ENCODE assay signal across 2 cellular contexts in the genomic region with DNA sequence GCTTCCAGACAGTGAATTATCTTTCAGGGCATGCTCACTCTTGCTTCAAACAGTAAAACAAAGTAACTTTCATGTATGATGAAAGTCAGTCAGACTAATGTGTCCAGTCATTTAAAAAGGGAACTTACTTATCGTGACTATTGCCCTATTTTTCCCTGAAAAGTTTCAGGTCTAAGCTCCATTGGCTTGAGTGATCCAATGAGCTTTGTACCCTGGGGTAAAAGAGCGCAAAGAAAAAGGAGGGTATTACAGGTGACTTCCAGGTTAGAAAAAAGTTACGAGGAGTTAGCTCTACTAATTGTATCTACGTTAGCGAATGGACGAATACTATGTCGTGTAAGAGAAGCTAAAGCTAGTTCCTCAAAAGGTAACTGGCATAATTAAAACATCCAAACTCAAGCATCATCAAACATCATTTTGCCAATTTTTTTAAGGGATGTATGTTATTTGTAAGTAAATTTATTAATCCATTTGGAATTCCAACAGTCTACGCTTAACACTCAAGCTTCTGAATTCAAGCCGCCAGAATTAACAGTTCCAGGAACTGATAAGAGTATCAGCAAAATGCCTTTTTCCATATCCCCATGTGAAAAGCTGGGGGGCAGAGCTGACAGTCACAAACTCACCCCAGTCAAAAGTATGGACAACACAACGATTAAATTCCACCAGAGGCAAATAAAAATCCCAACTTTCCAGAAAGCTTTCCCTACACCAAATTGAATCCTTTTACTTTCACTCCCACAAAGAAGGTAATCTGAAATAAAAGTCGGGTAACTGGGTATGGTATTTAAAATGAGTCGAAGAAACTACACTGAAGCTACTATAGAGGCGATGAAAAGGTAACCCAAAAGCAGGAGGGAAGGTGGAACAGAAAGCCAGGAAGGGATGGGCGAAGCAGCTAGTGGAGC.
A peak's percentile ranks its signal among the peaks of the same experiment; 100 is the strongest.
TF ChIP-seq lines count a peak whose summit lies in the region.

No MANE protein-coding gene starts in this region.

TF ChIP-seq in GM12878, 131 proteins besides CTCF, POLR2A, EP300 and RAD21 (continued from another document and continues in another):
- no peak for TF ChIP-seq ASH2L (IDR thresholded peaks at IDR 0.05; ENCODE audit: borderline replicate concordance, low read depth)
- 0 out of 2 replicates have a peak, but pooled peaks have one; percentile 16 for TF ChIP-seq NFIC (IDR thresholded peaks at IDR 0.05; ENCODE audit: low read depth, low read length)
- TF ChIP-seq RELA (IDR thresholded peaks at IDR 0.05; ENCODE audit: borderline replicate concordance, partially characterized antibody): no peak
- no peak for TF ChIP-seq SREBF1 (IDR thresholded peaks at IDR 0.05; ENCODE audit: low read length)
- no peak for TF ChIP-seq ETV6 (conservative IDR thresholded peaks at IDR 0.05 in 1 of 2, IDR thresholded peaks at IDR 0.05 in 1 of 2; ENCODE audit: borderline replicate concordance in 1 of 2, low read depth in 1 of 2)
- TF ChIP-seq, protein P1, sequence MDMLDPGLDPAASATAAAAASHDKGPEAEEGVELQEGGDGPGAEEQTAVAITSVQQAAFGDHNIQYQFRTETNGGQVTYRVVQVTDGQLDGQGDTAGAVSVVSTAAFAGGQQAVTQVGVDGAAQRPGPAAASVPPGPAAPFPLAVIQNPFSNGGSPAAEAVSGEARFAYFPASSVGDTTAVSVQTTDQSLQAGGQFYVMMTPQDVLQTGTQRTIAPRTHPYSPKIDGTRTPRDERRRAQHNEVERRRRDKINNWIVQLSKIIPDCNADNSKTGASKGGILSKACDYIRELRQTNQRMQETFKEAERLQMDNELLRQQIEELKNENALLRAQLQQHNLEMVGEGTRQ (IDR thresholded peaks at IDR 0.05; ENCODE audit: borderline replicate concordance, low read depth, low read length): no peak
- TF ChIP-seq USF1 (IDR thresholded peaks at IDR 0.05; ENCODE audit: borderline replicate concordance, extremely low read length, insufficient read depth, low read depth, low read length): no peak
- no peak for TF ChIP-seq CHD1 (IDR thresholded peaks at IDR 0.05; ENCODE audit: low read depth, low read length)
- TF ChIP-seq RUNX3 (IDR thresholded peaks at IDR 0.05; ENCODE audit: low read length): no peak
- TF ChIP-seq ZSCAN29 (IDR thresholded peaks at IDR 0.05): no peak
- TF ChIP-seq STAT1 (conservative IDR thresholded peaks at IDR 0.05): no peak
- TF ChIP-seq, protein P2, sequence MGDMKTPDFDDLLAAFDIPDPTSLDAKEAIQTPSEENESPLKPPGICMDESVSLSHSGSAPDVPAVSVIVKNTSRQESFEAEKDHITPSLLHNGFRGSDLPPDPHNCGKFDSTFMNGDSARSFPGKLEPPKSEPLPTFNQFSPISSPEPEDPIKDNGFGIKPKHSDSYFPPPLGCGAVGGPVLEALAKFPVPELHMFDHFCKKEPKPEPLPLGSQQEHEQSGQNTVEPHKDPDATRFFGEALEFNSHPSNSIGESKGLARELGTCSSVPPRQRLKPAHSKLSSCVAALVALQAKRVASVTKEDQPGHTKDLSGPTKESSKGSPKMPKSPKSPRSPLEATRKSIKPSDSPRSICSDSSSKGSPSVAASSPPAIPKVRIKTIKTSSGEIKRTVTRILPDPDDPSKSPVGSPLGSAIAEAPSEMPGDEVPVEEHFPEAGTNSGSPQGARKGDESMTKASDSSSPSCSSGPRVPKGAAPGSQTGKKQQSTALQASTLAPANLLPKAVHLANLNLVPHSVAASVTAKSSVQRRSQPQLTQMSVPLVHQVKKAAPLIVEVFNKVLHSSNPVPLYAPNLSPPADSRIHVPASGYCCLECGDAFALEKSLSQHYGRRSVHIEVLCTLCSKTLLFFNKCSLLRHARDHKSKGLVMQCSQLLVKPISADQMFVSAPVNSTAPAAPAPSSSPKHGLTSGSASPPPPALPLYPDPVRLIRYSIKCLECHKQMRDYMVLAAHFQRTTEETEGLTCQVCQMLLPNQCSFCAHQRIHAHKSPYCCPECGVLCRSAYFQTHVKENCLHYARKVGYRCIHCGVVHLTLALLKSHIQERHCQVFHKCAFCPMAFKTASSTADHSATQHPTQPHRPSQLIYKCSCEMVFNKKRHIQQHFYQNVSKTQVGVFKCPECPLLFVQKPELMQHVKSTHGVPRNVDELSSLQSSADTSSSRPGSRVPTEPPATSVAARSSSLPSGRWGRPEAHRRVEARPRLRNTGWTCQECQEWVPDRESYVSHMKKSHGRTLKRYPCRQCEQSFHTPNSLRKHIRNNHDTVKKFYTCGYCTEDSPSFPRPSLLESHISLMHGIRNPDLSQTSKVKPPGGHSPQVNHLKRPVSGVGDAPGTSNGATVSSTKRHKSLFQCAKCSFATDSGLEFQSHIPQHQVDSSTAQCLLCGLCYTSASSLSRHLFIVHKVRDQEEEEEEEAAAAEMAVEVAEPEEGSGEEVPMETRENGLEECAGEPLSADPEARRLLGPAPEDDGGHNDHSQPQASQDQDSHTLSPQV (IDR thresholded peaks at IDR 0.05): no peak
- TF ChIP-seq CBX5 (IDR thresholded peaks at IDR 0.05; ENCODE audit: low read depth): no peak
- no peak for TF ChIP-seq SPI1 (IDR thresholded peaks at IDR 0.05; ENCODE audit: borderline replicate concordance, insufficient read depth, low read depth, low read length)
- TF ChIP-seq PAX8 (IDR thresholded peaks at IDR 0.05): no peak
- no peak for TF ChIP-seq NRF1 (conservative IDR thresholded peaks at IDR 0.05; ENCODE audit: low read depth, low read length)
- no peak for TF ChIP-seq SMAD5 (IDR thresholded peaks at IDR 0.05; ENCODE audit: low read depth)
- no peak for TF ChIP-seq BCL11A (IDR thresholded peaks at IDR 0.05; ENCODE audit: low read depth, low read length)
- peak; percentile 74; the same call in 1 of the 2 replicates for TF ChIP-seq ZBED1 (IDR thresholded peaks at IDR 0.05; ENCODE audit: borderline replicate concordance)

TF ChIP-seq in HepG2, 621 proteins besides CTCF, POLR2A, EP300 and RAD21 (continued from another document and continues in another):
- TF ChIP-seq, protein P3, sequence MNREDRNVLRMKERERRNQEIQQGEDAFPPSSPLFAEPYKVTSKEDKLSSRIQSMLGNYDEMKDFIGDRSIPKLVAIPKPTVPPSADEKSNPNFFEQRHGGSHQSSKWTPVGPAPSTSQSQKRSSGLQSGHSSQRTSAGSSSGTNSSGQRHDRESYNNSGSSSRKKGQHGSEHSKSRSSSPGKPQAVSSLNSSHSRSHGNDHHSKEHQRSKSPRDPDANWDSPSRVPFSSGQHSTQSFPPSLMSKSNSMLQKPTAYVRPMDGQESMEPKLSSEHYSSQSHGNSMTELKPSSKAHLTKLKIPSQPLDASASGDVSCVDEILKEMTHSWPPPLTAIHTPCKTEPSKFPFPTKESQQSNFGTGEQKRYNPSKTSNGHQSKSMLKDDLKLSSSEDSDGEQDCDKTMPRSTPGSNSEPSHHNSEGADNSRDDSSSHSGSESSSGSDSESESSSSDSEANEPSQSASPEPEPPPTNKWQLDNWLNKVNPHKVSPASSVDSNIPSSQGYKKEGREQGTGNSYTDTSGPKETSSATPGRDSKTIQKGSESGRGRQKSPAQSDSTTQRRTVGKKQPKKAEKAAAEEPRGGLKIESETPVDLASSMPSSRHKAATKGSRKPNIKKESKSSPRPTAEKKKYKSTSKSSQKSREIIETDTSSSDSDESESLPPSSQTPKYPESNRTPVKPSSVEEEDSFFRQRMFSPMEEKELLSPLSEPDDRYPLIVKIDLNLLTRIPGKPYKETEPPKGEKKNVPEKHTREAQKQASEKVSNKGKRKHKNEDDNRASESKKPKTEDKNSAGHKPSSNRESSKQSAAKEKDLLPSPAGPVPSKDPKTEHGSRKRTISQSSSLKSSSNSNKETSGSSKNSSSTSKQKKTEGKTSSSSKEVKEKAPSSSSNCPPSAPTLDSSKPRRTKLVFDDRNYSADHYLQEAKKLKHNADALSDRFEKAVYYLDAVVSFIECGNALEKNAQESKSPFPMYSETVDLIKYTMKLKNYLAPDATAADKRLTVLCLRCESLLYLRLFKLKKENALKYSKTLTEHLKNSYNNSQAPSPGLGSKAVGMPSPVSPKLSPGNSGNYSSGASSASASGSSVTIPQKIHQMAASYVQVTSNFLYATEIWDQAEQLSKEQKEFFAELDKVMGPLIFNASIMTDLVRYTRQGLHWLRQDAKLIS (CRISPR knock-in tag; IDR thresholded peaks at IDR 0.05): 0 out of 2 replicates have a peak, but pooled peaks have one; percentile 30
- TF ChIP-seq SOX6 (IDR thresholded peaks at IDR 0.05) (no peak), SOX6 (CRISPR knock-in tag; IDR thresholded peaks at IDR 0.05) (peak; percentile 57; the same call in 1 of the 2 replicates), TSC22D2 (CRISPR knock-in tag; IDR thresholded peaks at IDR 0.05; ENCODE audit: borderline replicate concordance) (0 out of 2 replicates have a peak, but pooled peaks have one; percentile 8), ZNF362 (CRISPR knock-in tag; IDR thresholded peaks at IDR 0.05; ENCODE audit: borderline replicate concordance) (peak; percentile 69), HMG20A (CRISPR knock-in tag; IDR thresholded peaks at IDR 0.05; ENCODE audit: borderline replicate concordance) (peak; percentile 48; the same call in 1 of the 2 replicates), RXRB (CRISPR knock-in tag; IDR thresholded peaks at IDR 0.05; ENCODE audit: borderline replicate concordance) (peak; percentile 65), ZBTB33 (CRISPR knock-in tag; IDR thresholded peaks at IDR 0.05) (no peak), LCORL (IDR thresholded peaks at IDR 0.05) (no peak), LCORL (CRISPR knock-in tag; IDR thresholded peaks at IDR 0.05) (no peak), EED (CRISPR knock-in tag; IDR thresholded peaks at IDR 0.05) (no peak), FOXJ3 (CRISPR knock-in tag; IDR thresholded peaks at IDR 0.05; ENCODE audit: borderline replicate concordance) (peak; percentile 50; the same call in 1 of the 2 replicates), HIVEP1 (CRISPR knock-in tag; IDR thresholded peaks at IDR 0.05) (no peak), GFI1 (CRISPR knock-in tag; IDR thresholded peaks at IDR 0.05; ENCODE audit: borderline replicate concordance) (peak; percentile 52; the same call in 1 of the 2 replicates), SMAD3 (CRISPR knock-in tag; IDR thresholded peaks at IDR 0.05) (peak; percentile 63; the same call in 1 of the 2 replicates), ZNF609 (CRISPR knock-in tag; IDR thresholded peaks at IDR 0.05; ENCODE audit: borderline replicate concordance) (0 out of 2 replicates have a peak, but pooled peaks have one; percentile 22), POLR2G (IDR thresholded peaks at IDR 0.05; ENCODE audit: low read depth, low read length) (no peak), PPARG (CRISPR knock-in tag; conservative IDR thresholded peaks at IDR 0.05) (peak; percentile 56), PITX1 (CRISPR knock-in tag; IDR thresholded peaks at IDR 0.05) (peak; percentile 41; the same call in 1 of the 2 replicates), ZNF331 (CRISPR knock-in tag; IDR thresholded peaks at IDR 0.05) (0 out of 2 replicates have a peak, but pooled peaks have one; percentile 28), ZEB1 (IDR thresholded peaks at IDR 0.05; ENCODE audit: insufficient replicate concordance, low read depth) (peak; percentile 21)
- TF ChIP-seq, protein P4, sequence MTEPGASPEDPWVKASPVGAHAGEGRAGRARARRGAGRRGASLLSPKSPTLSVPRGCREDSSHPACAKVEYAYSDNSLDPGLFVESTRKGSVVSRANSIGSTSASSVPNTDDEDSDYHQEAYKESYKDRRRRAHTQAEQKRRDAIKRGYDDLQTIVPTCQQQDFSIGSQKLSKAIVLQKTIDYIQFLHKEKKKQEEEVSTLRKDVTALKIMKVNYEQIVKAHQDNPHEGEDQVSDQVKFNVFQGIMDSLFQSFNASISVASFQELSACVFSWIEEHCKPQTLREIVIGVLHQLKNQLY (CRISPR knock-in tag; IDR thresholded peaks at IDR 0.05): 0 out of 2 replicates have a peak, but pooled peaks have one; percentile 9
